Comparison of ENCODE assay signal across 13 cellular contexts in the genomic region with DNA sequence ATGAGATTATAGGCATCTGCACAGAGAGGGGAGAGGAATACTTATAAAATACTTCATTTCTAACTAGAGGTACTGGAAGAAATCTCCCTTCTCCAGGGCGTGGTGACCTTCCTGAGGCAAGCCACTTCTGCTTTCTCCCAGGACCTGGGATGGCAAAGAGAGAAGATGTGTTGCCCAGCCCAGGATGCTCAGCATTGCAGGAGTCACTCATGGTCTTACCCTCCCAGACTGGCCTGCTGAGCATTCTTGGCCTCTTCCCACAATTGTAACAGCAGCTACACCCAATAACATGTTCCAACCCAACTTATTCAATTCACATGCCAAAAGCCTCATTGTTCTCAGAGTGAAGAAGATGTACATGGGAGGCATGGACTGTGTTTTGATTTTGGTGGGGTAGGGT. TPM values are rescaled to one million over a fixed set of nuclear protein-coding genes. Genes with fewer than 3 reads are reported as not detected.
DNase-seq lines count a peak whose midpoint lies in the region; ATAC-seq and TF ChIP-seq lines count a peak whose summit lies in the region.
"Had no signal": no experiment of that assay in that cellular context is flagged by ENCODE, and none has a peak within 500 bp of the region (broad histone marks: within the 10 kb centered on the region; RNA-seq: fewer than 3 reads in every experiment).

No MANE protein-coding gene starts in this region.

- H3K27ac ChIP-seq in Peyer's patch (peak overlapping the region in 3 of 4 donors; percentile 63 to 72 (median 68)), dorsolateral prefrontal cortex (peak overlapping the region in 58 of 59 donors; percentile 13 to 90 (median 76)), lower lobe of right lung (peak overlapping the region; percentile 74), testis (peak overlapping the region; percentile 75 to 84)

- H3K4me1 ChIP-seq in Peyer's patch (peaks cover 0 to 18% (median 0%) of the 10 kb centered on the region in 4 donors), lower lobe of right lung (peaks cover 24% of the 10 kb centered on the region), testis (peaks cover 22% of the 10 kb centered on the region)

- 83 to 96% methylated on average over 1 of the region's 1 CpG for WGBS in testis, 2 donors

- H3K36me3 ChIP-seq in Peyer's patch, result no peaks in the 10 kb centered on the region
- no peaks in the 10 kb centered on the region for H3K36me3 ChIP-seq in lower lobe of right lung
- no peaks in the 10 kb centered on the region for H3K36me3 ChIP-seq in testis (ENCODE audit: low read depth, missing control alignments)

- TF ChIP-seq POLR2A in Peyer's patch (IDR thresholded peaks at IDR 0.05) (no peak), testis (IDR thresholded peaks at IDR 0.05) (no peak)

- H3K9me3 ChIP-seq in Peyer's patch (no peaks in the 10 kb centered on the region), lower lobe of right lung (no peaks in the 10 kb centered on the region), testis (no peaks in the 10 kb centered on the region)

- no peak for DNase-seq in Peyer's patch
- DNase-seq in dorsolateral prefrontal cortex, result no peak
- DNase-seq in lower lobe of right lung, result no peak
- no peak for DNase-seq in testis
- no peak for DNase-seq in activated CD8-positive, alpha-beta memory T cell treated with anti-CD3 and anti-CD28 coated beads for 24 hours
- DNase-seq in COR-L47 (lab: John Stamatoyannopoulos, UW), result no peak
- DNase-seq in UCSD-AML1 (lab: John Stamatoyannopoulos, UW; ENCODE audit: unreplicated experiment), result no peak
- DNase-seq in dermis blood vessel endothelial cell, result no peak
- DNase-seq: activated CD8-positive, alpha-beta T cell treated with anti-CD3 and anti-CD28 coated beads, Interleukin-2, amount 10 ng/mL, durations not matched to agents 7 days and 5 days; activated naive CD8-positive, alpha-beta T cell treated with anti-CD3 and anti-CD28 coated beads, Interleukin-2, amount 10 ng/mL, durations not matched to agents 7 days and 5 days; endodermal cell; naive B cell; T-helper 9 cell had no signal

- peak; percentile 8 to 18 for ATAC-seq in lower lobe of right lung
- ATAC-seq: activated CD8-positive, alpha-beta T cell treated with anti-CD3 and anti-CD28 coated beads, Interleukin-2, amount 10 ng/mL, durations not matched to agents 7 days and 5 days had no signal

- no peaks in the 10 kb centered on the region for H3K27me3 ChIP-seq in Peyer's patch
- no peaks in the 10 kb centered on the region for H3K27me3 ChIP-seq in dorsolateral prefrontal cortex
- no peaks in the 10 kb centered on the region for H3K27me3 ChIP-seq in lower lobe of right lung (ENCODE audit: low read depth)
- no peaks in the 10 kb centered on the region for H3K27me3 ChIP-seq in testis

- intact Hi-C loops in dorsolateral prefrontal cortex (cut with DNase I) (loop anchor here in 1 of 2 donors (5.0 kb wide), 1 partner anchor 133 kb away; a partner anchor contains a TSS), lower lobe of right lung (cut with DNase I) (no loop called here), testis (cut with DNase I; ENCODE audit: low total_unique reads) (no loop called here)

- TF ChIP-seq CTCF in Peyer's patch (IDR thresholded peaks at IDR 0.05) (no peak), dorsolateral prefrontal cortex (IDR thresholded peaks at IDR 0.05 in 54 of 56, conservative IDR thresholded peaks at IDR 0.05 in 2 of 56; ENCODE audit: low read depth in 1 of 56, partially characterized antibody in 56 of 56) (no peak), lower lobe of right lung (IDR thresholded peaks at IDR 0.05) (no peak), testis (IDR thresholded peaks at IDR 0.05) (no peak)

- H3K4me3 ChIP-seq in Peyer's patch, result no peak overlapping the region
- no peak overlapping the region for H3K4me3 ChIP-seq in dorsolateral prefrontal cortex
- no peak overlapping the region for H3K4me3 ChIP-seq in lower lobe of right lung
- H3K4me3 ChIP-seq in testis, result no peak overlapping the region

RNA-seq across cellular contexts. Expression of a gene that starts 37.9 kb away (rescaled TPM):
- total RNA-seq in Peyer's patch, result 1 to 10 TPM in 2 of 4 donors, under 1 TPM in 2; 0.54 to 1.7 (median 0.81) TPM
- total RNA-seq in dorsolateral prefrontal cortex, result 1 to 10 TPM in 55 of 120 experiments, under 1 TPM in 52, not detected in 13; 0.23 to 3.9 (median 1.0) TPM
- 1.8 TPM for total RNA-seq in lower lobe of right lung
- 1 to 10 TPM; 2.0 to 3.5 TPM for total RNA-seq in testis
- 12.5 TPM for polyA plus RNA-seq in testis (ENCODE audit: insufficient read depth, low read depth, low replicate concordance)
- total RNA-seq in dermis blood vessel endothelial cell, result 0.60 and 1.7 TPM in 2 replicates
